Comparison of ENCODE assay signal across 2 cellular contexts in the genomic region with DNA sequence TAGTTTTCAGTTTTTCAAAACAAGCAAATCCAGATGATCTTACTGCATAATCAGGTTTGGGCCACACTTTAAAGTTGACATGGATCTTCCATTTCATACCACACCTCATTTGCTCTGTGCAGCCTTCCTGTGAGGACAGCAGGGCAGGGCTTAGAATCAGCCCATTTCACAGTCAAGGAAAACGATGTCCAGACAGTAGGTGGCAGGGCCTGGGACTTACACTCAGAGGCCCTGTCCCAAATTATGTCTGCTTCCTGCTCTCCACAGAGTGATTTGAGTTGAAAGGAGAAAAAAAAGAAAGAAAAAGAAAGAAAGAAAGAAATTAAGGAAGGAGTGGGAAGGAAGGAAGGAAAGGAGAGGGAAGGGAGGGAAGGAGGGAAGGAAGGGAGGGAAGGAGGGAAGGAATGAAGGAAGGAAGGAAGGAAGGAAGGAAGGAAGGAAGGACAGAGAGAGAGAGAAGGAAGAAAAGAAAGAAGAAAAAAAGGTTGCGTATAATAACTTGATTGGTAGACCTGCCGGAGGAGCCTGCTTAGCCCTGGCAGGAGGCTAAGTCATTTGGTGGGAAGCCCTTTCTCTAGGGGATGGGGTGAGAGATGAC.
TF ChIP-seq lines count a peak whose summit lies in the region.

No MANE protein-coding gene starts in this region.

TF ChIP-seq in HEK293, 187 proteins besides CTCF, POLR2A, EP300 and RAD21:
- TF ChIP-seq ZNF426 (tag by site-specific recombination; IDR thresholded peaks at IDR 0.05) (no peak), ZNF366 (tag by site-specific recombination; conservative IDR thresholded peaks at IDR 0.05) (peak; percentile 93), ZNF645 (tag by site-specific recombination; IDR thresholded peaks at IDR 0.05) (0 out of 2 replicates have a peak, but pooled peaks have one; percentile 19)

TF ChIP-seq in K562, 482 proteins besides CTCF, POLR2A, EP300 and RAD21 (continues in another document):
- TF ChIP-seq TAL1 (IDR thresholded peaks at IDR 0.05) (no peak), MEF2D (tag; conservative IDR thresholded peaks at IDR 0.05; ENCODE audit: low read depth) (no peak), HLTF (IDR thresholded peaks at IDR 0.05) (0 out of 2 replicates have a peak, but pooled peaks have one; percentile 46), ZNF143 (CRISPR knock-in tag; IDR thresholded peaks at IDR 0.05) (no peak), SAFB (IDR thresholded peaks at IDR 0.05; ENCODE audit: borderline replicate concordance, low read depth, low read length) (no peak), E2F6 (IDR thresholded peaks at IDR 0.05; ENCODE audit: borderline replicate concordance in 1 of 2, extremely low read depth in 1 of 2, insufficient read depth in 1 of 2, insufficient read length in 1 of 2, low read depth in 1 of 2, low read length in 1 of 2, poor library complexity in 1 of 2, severe bottlenecking in 1 of 2) (no peak), TEAD4 (IDR thresholded peaks at IDR 0.05; ENCODE audit: low read length) (no peak), TEAD4 (CRISPR knock-in tag; IDR thresholded peaks at IDR 0.05; ENCODE audit: borderline replicate concordance) (no peak), THAP7 (CRISPR knock-in tag; IDR thresholded peaks at IDR 0.05) (no peak), DIDO1 (tag; IDR thresholded peaks at IDR 0.05; ENCODE audit: low read depth) (no peak), SNIP1 (IDR thresholded peaks at IDR 0.05; ENCODE audit: low read depth) (0 out of 2 replicates have a peak, but pooled peaks have one; percentile 13), BRF2 (IDR thresholded peaks at IDR 0.05; ENCODE audit: borderline replicate concordance, insufficient read depth, insufficient read length) (no peak), RUNX1 (IDR thresholded peaks at IDR 0.05; ENCODE audit: low read depth) (no peak), HMG20B (CRISPR knock-in tag; IDR thresholded peaks at IDR 0.05) (no peak), BRCA1 (IDR thresholded peaks at IDR 0.05) (no peak), BRCA1 (CRISPR knock-in tag; IDR thresholded peaks at IDR 0.05) (no peak), TSC22D4 (tag; IDR thresholded peaks at IDR 0.05) (0 out of 2 replicates have a peak, but pooled peaks have one; percentile 31), SMAD3 (CRISPR knock-in tag; conservative IDR thresholded peaks at IDR 0.05) (no peak), KAT7 (CRISPR knock-in tag; IDR thresholded peaks at IDR 0.05; ENCODE audit: borderline replicate concordance) (0 out of 2 replicates have a peak, but pooled peaks have one; percentile 24), ELF4 (CRISPR knock-in tag; IDR thresholded peaks at IDR 0.05) (peak; percentile 78; the same call in 1 of the 2 replicates), POLR2B (IDR thresholded peaks at IDR 0.05; ENCODE audit: low read depth, partially characterized antibody) (peak; percentile 21), JUN (IDR thresholded peaks at IDR 0.05; ENCODE audit: borderline replicate concordance, low read depth, low read length) (no peak), JUN (CRISPR knock-in tag; IDR thresholded peaks at IDR 0.05; ENCODE audit: borderline replicate concordance) (no peak), PTBP1 (IDR thresholded peaks at IDR 0.05; ENCODE audit: low read depth, low read length) (no peak), ETV5 (CRISPR knock-in tag; IDR thresholded peaks at IDR 0.05; ENCODE audit: low read depth) (no peak), FOXK2 (conservative IDR thresholded peaks at IDR 0.05 in 1 of 2, IDR thresholded peaks at IDR 0.05 in 1 of 2; ENCODE audit: low read depth in 2 of 2) (no peak), SRSF9 (IDR thresholded peaks at IDR 0.05; ENCODE audit: borderline replicate concordance, low read depth, low read length) (no peak), SPI1 (IDR thresholded peaks at IDR 0.05; ENCODE audit: borderline replicate concordance, low read depth, low read length) (no peak), BCOR (IDR thresholded peaks at IDR 0.05) (peak; percentile 67), THRB (CRISPR knock-in tag; conservative IDR thresholded peaks at IDR 0.05) (0 out of 2 replicates have a peak, but pooled peaks have one; percentile 62), NFIC (IDR thresholded peaks at IDR 0.05) (0 out of 2 replicates have a peak, but pooled peaks have one; percentile 4), ARHGAP35 (IDR thresholded peaks at IDR 0.05; ENCODE audit: partially characterized antibody) (peak; percentile 63), HCFC1 (IDR thresholded peaks at IDR 0.05; ENCODE audit: low read depth, low read length) (no peak), SREBF1 (IDR thresholded peaks at IDR 0.05; ENCODE audit: borderline replicate concordance, low read depth, low read length) (no peak), ILF3 (IDR thresholded peaks at IDR 0.05; ENCODE audit: borderline replicate concordance) (no peak), RBM25 (IDR thresholded peaks at IDR 0.05; ENCODE audit: low read depth, low read length, severe bottlenecking) (peak; percentile 5), NEUROD1 (IDR thresholded peaks at IDR 0.05; ENCODE audit: borderline replicate concordance, low read depth, low read length, partially characterized antibody) (no peak), PTRF (tag; IDR thresholded peaks at IDR 0.05) (no peak), LARP7 (IDR thresholded peaks at IDR 0.05) (peak; percentile 73; the same call in 1 of the 2 replicates), RBM22 (IDR thresholded peaks at IDR 0.05; ENCODE audit: low read depth, low read length, poor library complexity, severe bottlenecking) (no peak)
- TF ChIP-seq, protein P1, sequence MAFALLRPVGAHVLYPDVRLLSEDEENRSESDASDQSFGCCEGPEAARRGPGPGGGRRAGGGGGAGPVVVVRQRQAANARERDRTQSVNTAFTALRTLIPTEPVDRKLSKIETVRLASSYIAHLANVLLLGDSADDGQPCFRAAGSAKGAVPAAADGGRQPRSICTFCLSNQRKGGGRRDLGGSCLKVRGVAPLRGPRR (CRISPR knock-in tag; IDR thresholded peaks at IDR 0.05), result no peak
- TF ChIP-seq, protein P2, sequence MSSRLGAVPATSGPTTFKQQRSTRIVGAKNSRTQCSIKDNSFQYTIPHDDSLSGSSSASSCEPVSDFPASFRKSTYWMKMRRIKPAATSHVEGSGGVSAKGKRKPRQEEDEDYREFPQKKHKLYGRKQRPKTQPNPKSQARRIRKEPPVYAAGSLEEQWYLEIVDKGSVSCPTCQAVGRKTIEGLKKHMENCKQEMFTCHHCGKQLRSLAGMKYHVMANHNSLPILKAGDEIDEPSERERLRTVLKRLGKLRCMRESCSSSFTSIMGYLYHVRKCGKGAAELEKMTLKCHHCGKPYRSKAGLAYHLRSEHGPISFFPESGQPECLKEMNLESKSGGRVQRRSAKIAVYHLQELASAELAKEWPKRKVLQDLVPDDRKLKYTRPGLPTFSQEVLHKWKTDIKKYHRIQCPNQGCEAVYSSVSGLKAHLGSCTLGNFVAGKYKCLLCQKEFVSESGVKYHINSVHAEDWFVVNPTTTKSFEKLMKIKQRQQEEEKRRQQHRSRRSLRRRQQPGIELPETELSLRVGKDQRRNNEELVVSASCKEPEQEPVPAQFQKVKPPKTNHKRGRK (tag; IDR thresholded peaks at IDR 0.05), result peak; percentile 96
- TF ChIP-seq, protein P3, sequence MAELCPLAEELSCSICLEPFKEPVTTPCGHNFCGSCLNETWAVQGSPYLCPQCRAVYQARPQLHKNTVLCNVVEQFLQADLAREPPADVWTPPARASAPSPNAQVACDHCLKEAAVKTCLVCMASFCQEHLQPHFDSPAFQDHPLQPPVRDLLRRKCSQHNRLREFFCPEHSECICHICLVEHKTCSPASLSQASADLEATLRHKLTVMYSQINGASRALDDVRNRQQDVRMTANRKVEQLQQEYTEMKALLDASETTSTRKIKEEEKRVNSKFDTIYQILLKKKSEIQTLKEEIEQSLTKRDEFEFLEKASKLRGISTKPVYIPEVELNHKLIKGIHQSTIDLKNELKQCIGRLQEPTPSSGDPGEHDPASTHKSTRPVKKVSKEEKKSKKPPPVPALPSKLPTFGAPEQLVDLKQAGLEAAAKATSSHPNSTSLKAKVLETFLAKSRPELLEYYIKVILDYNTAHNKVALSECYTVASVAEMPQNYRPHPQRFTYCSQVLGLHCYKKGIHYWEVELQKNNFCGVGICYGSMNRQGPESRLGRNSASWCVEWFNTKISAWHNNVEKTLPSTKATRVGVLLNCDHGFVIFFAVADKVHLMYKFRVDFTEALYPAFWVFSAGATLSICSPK (IDR thresholded peaks at IDR 0.05; ENCODE audit: borderline replicate concordance), result peak; percentile 57; the same call in 1 of the 2 replicates
- TF ChIP-seq, protein P4, sequence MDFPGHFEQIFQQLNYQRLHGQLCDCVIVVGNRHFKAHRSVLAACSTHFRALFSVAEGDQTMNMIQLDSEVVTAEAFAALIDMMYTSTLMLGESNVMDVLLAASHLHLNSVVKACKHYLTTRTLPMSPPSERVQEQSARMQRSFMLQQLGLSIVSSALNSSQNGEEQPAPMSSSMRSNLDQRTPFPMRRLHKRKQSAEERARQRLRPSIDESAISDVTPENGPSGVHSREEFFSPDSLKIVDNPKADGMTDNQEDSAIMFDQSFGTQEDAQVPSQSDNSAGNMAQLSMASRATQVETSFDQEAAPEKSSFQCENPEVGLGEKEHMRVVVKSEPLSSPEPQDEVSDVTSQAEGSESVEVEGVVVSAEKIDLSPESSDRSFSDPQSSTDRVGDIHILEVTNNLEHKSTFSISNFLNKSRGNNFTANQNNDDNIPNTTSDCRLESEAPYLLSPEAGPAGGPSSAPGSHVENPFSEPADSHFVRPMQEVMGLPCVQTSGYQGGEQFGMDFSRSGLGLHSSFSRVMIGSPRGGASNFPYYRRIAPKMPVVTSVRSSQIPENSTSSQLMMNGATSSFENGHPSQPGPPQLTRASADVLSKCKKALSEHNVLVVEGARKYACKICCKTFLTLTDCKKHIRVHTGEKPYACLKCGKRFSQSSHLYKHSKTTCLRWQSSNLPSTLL (IDR thresholded peaks at IDR 0.05), result 0 out of 2 replicates have a peak, but pooled peaks have one; percentile 32
- TF ChIP-seq, protein P5, sequence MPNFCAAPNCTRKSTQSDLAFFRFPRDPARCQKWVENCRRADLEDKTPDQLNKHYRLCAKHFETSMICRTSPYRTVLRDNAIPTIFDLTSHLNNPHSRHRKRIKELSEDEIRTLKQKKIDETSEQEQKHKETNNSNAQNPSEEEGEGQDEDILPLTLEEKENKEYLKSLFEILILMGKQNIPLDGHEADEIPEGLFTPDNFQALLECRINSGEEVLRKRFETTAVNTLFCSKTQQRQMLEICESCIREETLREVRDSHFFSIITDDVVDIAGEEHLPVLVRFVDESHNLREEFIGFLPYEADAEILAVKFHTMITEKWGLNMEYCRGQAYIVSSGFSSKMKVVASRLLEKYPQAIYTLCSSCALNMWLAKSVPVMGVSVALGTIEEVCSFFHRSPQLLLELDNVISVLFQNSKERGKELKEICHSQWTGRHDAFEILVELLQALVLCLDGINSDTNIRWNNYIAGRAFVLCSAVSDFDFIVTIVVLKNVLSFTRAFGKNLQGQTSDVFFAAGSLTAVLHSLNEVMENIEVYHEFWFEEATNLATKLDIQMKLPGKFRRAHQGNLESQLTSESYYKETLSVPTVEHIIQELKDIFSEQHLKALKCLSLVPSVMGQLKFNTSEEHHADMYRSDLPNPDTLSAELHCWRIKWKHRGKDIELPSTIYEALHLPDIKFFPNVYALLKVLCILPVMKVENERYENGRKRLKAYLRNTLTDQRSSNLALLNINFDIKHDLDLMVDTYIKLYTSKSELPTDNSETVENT (CRISPR knock-in tag; IDR thresholded peaks at IDR 0.05), result no peak
- TF ChIP-seq, protein P6, sequence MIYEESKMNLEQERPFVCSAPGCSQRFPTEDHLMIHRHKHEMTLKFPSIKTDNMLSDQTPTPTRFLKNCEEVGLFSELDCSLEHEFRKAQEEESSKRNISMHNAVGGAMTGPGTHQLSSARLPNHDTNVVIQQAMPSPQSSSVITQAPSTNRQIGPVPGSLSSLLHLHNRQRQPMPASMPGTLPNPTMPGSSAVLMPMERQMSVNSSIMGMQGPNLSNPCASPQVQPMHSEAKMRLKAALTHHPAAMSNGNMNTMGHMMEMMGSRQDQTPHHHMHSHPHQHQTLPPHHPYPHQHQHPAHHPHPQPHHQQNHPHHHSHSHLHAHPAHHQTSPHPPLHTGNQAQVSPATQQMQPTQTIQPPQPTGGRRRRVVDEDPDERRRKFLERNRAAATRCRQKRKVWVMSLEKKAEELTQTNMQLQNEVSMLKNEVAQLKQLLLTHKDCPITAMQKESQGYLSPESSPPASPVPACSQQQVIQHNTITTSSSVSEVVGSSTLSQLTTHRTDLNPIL (CRISPR knock-in tag; IDR thresholded peaks at IDR 0.05), result no peak
